22 cellular contexts compared by ENCODE assay signal in the genomic region with DNA sequence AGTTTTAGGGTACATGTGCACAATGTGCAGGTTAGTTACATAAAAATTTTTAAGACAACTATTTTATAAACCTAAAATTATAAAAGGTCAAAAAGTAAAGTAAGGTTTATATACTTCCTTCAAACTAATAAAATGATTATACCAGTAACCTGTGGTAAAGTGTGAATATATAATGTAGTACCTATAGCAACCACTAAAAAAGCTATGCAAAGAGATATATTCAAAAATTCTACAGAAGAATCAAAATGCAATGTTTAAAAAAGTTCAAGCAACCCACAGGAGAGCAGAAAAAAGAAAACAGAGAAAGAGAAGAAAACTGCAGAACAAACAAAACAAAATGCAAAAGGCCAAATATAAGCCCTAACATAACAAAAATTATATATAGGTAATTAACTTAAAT.
A peak's percentile ranks its signal among the peaks of the same experiment; 100 is the strongest.
DNase-seq lines count a peak whose midpoint lies in the region; TF ChIP-seq lines count a peak whose summit lies in the region.
"Had no signal": no experiment of that assay in that cellular context is flagged by ENCODE, and none has a peak within 500 bp of the region (broad histone marks: within the 10 kb centered on the region; RNA-seq: fewer than 3 reads in every experiment).

No MANE protein-coding gene starts in this region.

- CTCF ChIA-PET in activated naive CD4-positive, alpha-beta T cell treated with anti-CD3 and anti-CD28 coated beads, Interleukin-2, amount 10 ng/mL, durations not matched to agents 7 days and 5 days (lab: Charles Lee): no interaction called here

- no peak overlapping the region for H3K27ac Mint-ChIP-seq in glutamatergic neuron (ENCODE audit: unreplicated experiment)
- no peak overlapping the region for H3K27ac Mint-ChIP-seq in neural crest cell (ENCODE audit: unreplicated experiment)
- no peak overlapping the region for H3K27ac Mint-ChIP-seq in activated naive CD4-positive, alpha-beta T cell treated with anti-CD3 and anti-CD28 coated beads, Interleukin-2, amount 10 ng/mL, durations not matched to agents 7 days and 5 days
- H3K27ac Mint-ChIP-seq: CD14-positive monocyte; CD4-positive, alpha-beta T cell; CD8-positive, alpha-beta memory T cell; GM23338; HFFc6 had no signal

- H3K4me2 ChIP-seq in Loucy (ENCODE audit: low read depth, low read length, poor library complexity, severe bottlenecking): no peak overlapping the region
- H3K4me2 ChIP-seq: A549; BLaER1 treated with 17β-estradiol and CSF1 and Interleukin-3, amounts not matched to agents 10 nM and 100 nM; GM23338 had no signal

- no peak overlapping the region for H3K27ac ChIP-seq in caudate nucleus (ENCODE audit: low read depth, low read length)
- H3K27ac ChIP-seq: A549; BLaER1 treated with 17β-estradiol and CSF1 and Interleukin-3, amounts not matched to agents 10 nM and 100 nM had no signal

- H3K36me3 Mint-ChIP-seq in glutamatergic neuron (ENCODE audit: unreplicated experiment) (no peaks in the 10 kb centered on the region), neural crest cell (ENCODE audit: low read depth) (no peaks in the 10 kb centered on the region)
- no peaks in the 10 kb centered on the region for H3K36me3 Mint-ChIP-seq in activated naive CD4-positive, alpha-beta T cell treated with anti-CD3 and anti-CD28 coated beads, Interleukin-2, amount 10 ng/mL, durations not matched to agents 7 days and 5 days
- H3K36me3 Mint-ChIP-seq: CD14-positive monocyte; CD8-positive, alpha-beta memory T cell had no signal

- DNase-seq in glutamatergic neuron (no peak), neural crest cell (ENCODE audit: low read depth, low spot score) (no peak), globus pallidus (ENCODE audit: low spot score) (no peak), caudate nucleus (lab: John Stamatoyannopoulos, UW) (no peak), SW 1271 (lab: John Stamatoyannopoulos, UW) (no peak)
- DNase-seq in activated naive CD4-positive, alpha-beta T cell treated with anti-CD3 and anti-CD28 coated beads, Interleukin-2, amount 10 ng/mL, durations not matched to agents 7 days and 5 days: no peak
- DNase-seq: 8988T; ACHN; AML-193; BE2C; CD4-positive, alpha-beta T cell; CD8-positive, alpha-beta memory T cell; DMS 273 treated with DMSO at 0.1 percent for 48 hours; DMS79 treated with DMSO at 0.1 percent for 48 hours; GF-D8; HFFc6 had no signal

- no peaks in the 10 kb centered on the region for H3K9me2 ChIP-seq in Loucy (replicated peaks; ENCODE audit: low read depth, low read length)

- no peaks in the 10 kb centered on the region for H3K79me2 ChIP-seq in Loucy (ENCODE audit: insufficient read depth, low read length)

- H3K9me3 ChIP-seq in Loucy (ENCODE audit: insufficient read depth, low read depth, low read length): no peaks in the 10 kb centered on the region
- H3K9me3 ChIP-seq: A549; BE2C; BLaER1 treated with 17β-estradiol and CSF1 and Interleukin-3, amounts not matched to agents 10 nM and 100 nM; HAP-1 had no signal

- H4K20me1 ChIP-seq in Loucy (ENCODE audit: insufficient read depth, low read length, poor library complexity, severe bottlenecking): no peaks in the 10 kb centered on the region
- H4K20me1 ChIP-seq: BLaER1 treated with 17β-estradiol and CSF1 and Interleukin-3, amounts not matched to agents 10 nM and 100 nM had no signal

- no peak overlapping the region for H3K4me3 ChIP-seq in Loucy (ENCODE audit: low read length, poor library complexity, severe bottlenecking)
- H3K4me3 ChIP-seq: A549; BLaER1 treated with 17β-estradiol and CSF1 and Interleukin-3, amounts not matched to agents 10 nM and 100 nM; GM23338; HAP-1 had no signal

- H3K9me3 Mint-ChIP-seq in glutamatergic neuron (ENCODE audit: unreplicated experiment) (no peaks in the 10 kb centered on the region), neural crest cell (no peaks in the 10 kb centered on the region)
- peaks cover 9% of the 10 kb centered on the region for H3K9me3 Mint-ChIP-seq in activated naive CD4-positive, alpha-beta T cell treated with anti-CD3 and anti-CD28 coated beads, Interleukin-2, amount 10 ng/mL, durations not matched to agents 7 days and 5 days
- H3K9me3 Mint-ChIP-seq: GM23338 had no signal

- no peaks in the 10 kb centered on the region for H3K27me3 ChIP-seq in Loucy (ENCODE audit: insufficient read depth, low read length, poor library complexity, severe bottlenecking)
- H3K27me3 ChIP-seq: BE2C; BLaER1 treated with 17β-estradiol and CSF1 and Interleukin-3, amounts not matched to agents 10 nM and 100 nM had no signal

- H3K36me3 ChIP-seq in Loucy (ENCODE audit: insufficient read depth, low read length): no peaks in the 10 kb centered on the region
- H3K36me3 ChIP-seq: BE2C; BLaER1 treated with 17β-estradiol and CSF1 and Interleukin-3, amounts not matched to agents 10 nM and 100 nM; HAP-1 had no signal

- H3K4me1 Mint-ChIP-seq in glutamatergic neuron (ENCODE audit: low read depth, unreplicated experiment) (no peaks in the 10 kb centered on the region), neural crest cell (no peaks in the 10 kb centered on the region)
- no peaks in the 10 kb centered on the region for H3K4me1 Mint-ChIP-seq in activated naive CD4-positive, alpha-beta T cell treated with anti-CD3 and anti-CD28 coated beads, Interleukin-2, amount 10 ng/mL, durations not matched to agents 7 days and 5 days
- H3K4me1 Mint-ChIP-seq: CD14-positive monocyte; CD8-positive, alpha-beta memory T cell; GM23338 had no signal

- H3F3A ChIP-seq in Loucy (ENCODE audit: low read depth): no peaks in the 10 kb centered on the region

- H3K9ac ChIP-seq in Loucy (ENCODE audit: low read depth, low read length, poor library complexity, severe bottlenecking): no peak overlapping the region
- H3K9ac ChIP-seq: BLaER1 treated with 17β-estradiol and CSF1 and Interleukin-3, amounts not matched to agents 10 nM and 100 nM had no signal

- peak; percentile 23; the same call in 1 of the 2 replicates for TF ChIP-seq CTCF in Loucy (conservative IDR thresholded peaks at IDR 0.05; ENCODE audit: low read length)
- peak; percentile 42 for TF ChIP-seq CTCF in glutamatergic neuron (IDR thresholded peaks at IDR 0.05; ENCODE audit: partially characterized antibody, unreplicated experiment)
- peak; percentile 38 for TF ChIP-seq CTCF in neural crest cell (conservative IDR thresholded peaks at IDR 0.05)

- no peak overlapping the region for H3K4me3 Mint-ChIP-seq in glutamatergic neuron (ENCODE audit: unreplicated experiment)
- no peak overlapping the region for H3K4me3 Mint-ChIP-seq in neural crest cell
- no peak overlapping the region for H3K4me3 Mint-ChIP-seq in activated naive CD4-positive, alpha-beta T cell treated with anti-CD3 and anti-CD28 coated beads, Interleukin-2, amount 10 ng/mL, durations not matched to agents 7 days and 5 days
- H3K4me3 Mint-ChIP-seq: CD14-positive monocyte; CD4-positive, alpha-beta T cell; CD8-positive, alpha-beta memory T cell; GM23338; HFFc6 had no signal

- peaks cover 2% of the 10 kb centered on the region for H3K4me1 ChIP-seq in Loucy (ENCODE audit: insufficient read depth, low read length, poor library complexity, severe bottlenecking)
- H3K4me1 ChIP-seq: A549; BE2C; BLaER1 treated with 17β-estradiol and CSF1 and Interleukin-3, amounts not matched to agents 10 nM and 100 nM; HAP-1 had no signal

- H3K27me3 Mint-ChIP-seq in glutamatergic neuron (ENCODE audit: unreplicated experiment): no peaks in the 10 kb centered on the region
- no peaks in the 10 kb centered on the region for H3K27me3 Mint-ChIP-seq in neural crest cell (ENCODE audit: low read depth)
- no peaks in the 10 kb centered on the region for H3K27me3 Mint-ChIP-seq in activated naive CD4-positive, alpha-beta T cell treated with anti-CD3 and anti-CD28 coated beads, Interleukin-2, amount 10 ng/mL, durations not matched to agents 7 days and 5 days
- H3K27me3 Mint-ChIP-seq: CD4-positive, alpha-beta T cell; CD8-positive, alpha-beta memory T cell had no signal

- no peak overlapping the region for H2AFZ ChIP-seq in Loucy (ENCODE audit: low read length)
- H2AFZ ChIP-seq: GM23338 had no signal
